In genomic region chr4:118985170-118986000, GRCh38 we compare ENCODE assay signal across 19 cellular contexts.
DNase-seq lines count a peak whose midpoint lies in the region; ATAC-seq and TF ChIP-seq lines count a peak whose summit lies in the region.
"Had no signal": no experiment of that assay in that cellular context is flagged by ENCODE, and none has a peak within 500 bp of the region (broad histone marks: within the 10 kb centered on the region; RNA-seq: fewer than 3 reads in every experiment).

No MANE protein-coding gene starts in this region.

- peak; percentile 81 for TF ChIP-seq EP300 in neural cell (conservative IDR thresholded peaks at IDR 0.05; ENCODE audit: poor library complexity, severe bottlenecking)

- TF ChIP-seq CTCF in IMR-90 (conservative IDR thresholded peaks at IDR 0.05; ENCODE audit: low read depth, low read length) (no peak), heart left ventricle (IDR thresholded peaks at IDR 0.05) (no peak), neural cell (IDR thresholded peaks at IDR 0.05; ENCODE audit: poor library complexity, severe bottlenecking) (no peak), thoracic aorta (IDR thresholded peaks at IDR 0.05) (no peak), hepatocyte (IDR thresholded peaks at IDR 0.05; ENCODE audit: poor library complexity) (no peak)

- H3K27ac ChIP-seq in IMR-90 (ENCODE audit: insufficient read depth, low read length): peak overlapping the region; percentile 15; the same call in 1 of the 2 replicates
- peak overlapping the region in 10 of 12 donors; percentile 11 to 87 (median 55) for H3K27ac ChIP-seq in heart left ventricle
- no peak overlapping the region for H3K27ac ChIP-seq in neural cell (ENCODE audit: low read length)
- peak overlapping the region; percentile 91 to 96 for H3K27ac ChIP-seq in thoracic aorta
- no peak overlapping the region for H3K27ac ChIP-seq in hepatocyte
- H3K27ac ChIP-seq: A549, GM23248, SJSA1 had no signal

- peak overlapping the region; percentile 31 for H3K18ac ChIP-seq in IMR-90 (ENCODE audit: low read depth, low read length)

- H3K23ac ChIP-seq in IMR-90 (ENCODE audit: low read depth, low read length): peak overlapping the region; percentile 39; the same call in 1 of the 2 replicates

- BruUV-seq in IMR-90 (replicated peaks; lab: Mats Ljungman, UMichigan): no TSS peak

- H3K27me3 ChIP-seq in IMR-90 (ENCODE audit: control insufficient read depth, insufficient read depth, low read length): no peaks in the 10 kb centered on the region
- H3K27me3 ChIP-seq in heart left ventricle: no peaks in the 10 kb centered on the region
- H3K27me3 ChIP-seq in neural cell (ENCODE audit: insufficient read depth, low read depth, low read length): no peaks in the 10 kb centered on the region
- no peaks in the 10 kb centered on the region for H3K27me3 ChIP-seq in thoracic aorta (replicated peaks; ENCODE audit: insufficient read depth)
- no peaks in the 10 kb centered on the region for H3K27me3 ChIP-seq in hepatocyte
- H3K27me3 ChIP-seq: SJSA1 had no signal

- TF ChIP-seq POLR2A in IMR-90 (IDR thresholded peaks at IDR 0.05; ENCODE audit: low read depth, low read length) (no peak), heart left ventricle (IDR thresholded peaks at IDR 0.05) (no peak)

- H3K79me1 ChIP-seq in IMR-90 (ENCODE audit: low read depth in 1 of 2, low read length in 2 of 2): no peaks in the 10 kb centered on the region

- peak overlapping the region; percentile 72 for H2AK5ac ChIP-seq in IMR-90 (ENCODE audit: low read depth, low read length)

- H4K20me1 ChIP-seq in IMR-90 (ENCODE audit: insufficient read depth, low read length) (no peaks in the 10 kb centered on the region), neural cell (ENCODE audit: insufficient read depth) (no peaks in the 10 kb centered on the region), hepatocyte (ENCODE audit: insufficient read depth, poor library complexity, severe bottlenecking) (no peaks in the 10 kb centered on the region)

- dilution Hi-C loops in IMR-90 (cut with HindIII; ENCODE audit: low sequenced_read_pairs, unreplicated experiment): no loop called here

- H2AK9ac ChIP-seq in IMR-90 (replicated peaks; ENCODE audit: low read depth, low read length, poor library complexity): no peak overlapping the region

- TF ChIP-seq RAD21 in IMR-90 (IDR thresholded peaks at IDR 0.05; ENCODE audit: low read length): no peak
- no peak for TF ChIP-seq RAD21 in neural cell (conservative IDR thresholded peaks at IDR 0.05)

- H3K9me1 ChIP-seq in IMR-90 (ENCODE audit: insufficient read depth, low read length): 0 out of 2 replicates have a peak, but pooled peaks cover 3% of the 10 kb centered on the region

- H3K79me2 ChIP-seq in neural cell (replicated peaks; ENCODE audit: insufficient read depth, low read length) (no peaks in the 10 kb centered on the region), hepatocyte (no peaks in the 10 kb centered on the region)

- H2BK120ac ChIP-seq in IMR-90 (ENCODE audit: low read depth, low read length): peak overlapping the region; percentile 74

- H4K91ac ChIP-seq in IMR-90 (ENCODE audit: insufficient read depth, low read depth, low read length): peak overlapping the region; percentile 65

- no peaks in the 10 kb centered on the region for H3F3A ChIP-seq in neural cell (ENCODE audit: insufficient read depth, low read length, poor library complexity, severe bottlenecking)

- H3K4me2 ChIP-seq in IMR-90 (ENCODE audit: low read depth, low read length): no peak overlapping the region
- H3K4me2 ChIP-seq in neural cell (ENCODE audit: low read length): no peak overlapping the region
- no peak overlapping the region for H3K4me2 ChIP-seq in hepatocyte
- H3K4me2 ChIP-seq: A549 had no signal

- H3K9me2 ChIP-seq in neural cell (ENCODE audit: insufficient read depth, low read length) (no peaks in the 10 kb centered on the region), hepatocyte (replicated peaks; ENCODE audit: insufficient read depth) (no peaks in the 10 kb centered on the region)

- POLR2A ChIA-PET in IMR-90 (lab: Charles Lee; ENCODE audit: unreplicated experiment): interaction anchor here (1.0 kb wide), 1 partner anchor 55 kb away, joined by 3 read pairs; no protein-coding TSS in a partner anchor

- H4K8ac ChIP-seq in IMR-90 (ENCODE audit: low read depth in 2 of 2, low read length in 2 of 2): peak overlapping the region; percentile 17 to 28; a peak in 2 of 4 replicates

- H3K9ac ChIP-seq in IMR-90 (ENCODE audit: low read depth, low read length) (no peak overlapping the region), neural cell (ENCODE audit: low read length) (no peak overlapping the region)
- H3K9ac ChIP-seq: GM23248 had no signal

- H3K4ac ChIP-seq in IMR-90 (ENCODE audit: low read depth, low read length): peak overlapping the region; percentile 56

- in situ Hi-C loops in IMR-90 (cut with MboI; ENCODE audit: low sequenced_read_pairs) (loop anchor here (5.0 to 10.0 kb wide), 4 partner anchors 42 to 509 kb away; partner anchors contain the start of gene USP53), ACHN (cut with HindIII; ENCODE audit: low pct_ligation_motif_present, low pct_unique_long_range_greater_than_20kb, low sequenced_read_pairs) (no loop called here)

- peak overlapping the region; percentile 83 for H2BK20ac ChIP-seq in IMR-90 (ENCODE audit: low read depth, low read length)

- H3K14ac ChIP-seq in IMR-90 (replicated peaks; ENCODE audit: low read depth, low read length): peak overlapping the region; percentile 38; the same call in 1 of the 2 replicates

- no peak for ATAC-seq in IMR-90 (ENCODE audit: low read depth)
- peak in 2 of 4 donors; percentile 5 to 15 for ATAC-seq in heart left ventricle
- ATAC-seq in thoracic aorta (ENCODE audit: insufficient number of reproducible peaks, low FRiP score, low read depth): no peak
- ATAC-seq in HG03442 (IDR thresholded peaks at IDR 0.05; ENCODE audit: unreplicated experiment): no peak
- ATAC-seq: A549 had no signal

- H2AFZ ChIP-seq in IMR-90 (replicated peaks; ENCODE audit: low read length, poor library complexity) (no peak overlapping the region), neural cell (ENCODE audit: low read depth, low read length) (no peak overlapping the region), hepatocyte (no peak overlapping the region)
- H2AFZ ChIP-seq: GM23248 had no signal

- intact Hi-C loops in IMR-90 (cut with micrococcal nuclease) (no loop called here), heart left ventricle (cut with DNase I) (loop anchor here in 6 of 10 donors (5.0 to 10.0 kb wide), 4 partner anchors 42 to 1069 kb away; partner anchors contain the start of gene USP53 (in 1 of the 6))

- H2BK5ac ChIP-seq in IMR-90 (ENCODE audit: low read depth, low read length, poor library complexity, severe bottlenecking): peak overlapping the region; percentile 36

- no peaks in the 10 kb centered on the region for H3K9me3 ChIP-seq in IMR-90 (ENCODE audit: control insufficient read depth, insufficient read depth, low read length)
- H3K9me3 ChIP-seq in heart left ventricle: no peaks in the 10 kb centered on the region
- no peaks in the 10 kb centered on the region for H3K9me3 ChIP-seq in neural cell (ENCODE audit: low read length)
- H3K9me3 ChIP-seq in thoracic aorta: no peaks in the 10 kb centered on the region
- H3K9me3 ChIP-seq in hepatocyte (ENCODE audit: low read depth): no peaks in the 10 kb centered on the region
- H3K9me3 ChIP-seq: A549, Caco-2, SJSA1 had no signal

- H4K5ac ChIP-seq in IMR-90 (ENCODE audit: low read depth, low read length): peak overlapping the region; percentile 98; the same call in 1 of the 2 replicates

- H3K56ac ChIP-seq in IMR-90 (ENCODE audit: extremely low read depth, insufficient read depth, low read length): no peak overlapping the region

- DNase-seq in IMR-90: no peak
- DNase-seq in heart left ventricle: no peak
- no peak for DNase-seq in thoracic aorta (ENCODE audit: low spot score)
- DNase-seq in ACHN: no peak
- no peak for DNase-seq in hepatocyte (ENCODE audit: low spot score)
- DNase-seq in GM19238 (ENCODE audit: insufficient read length, low spot score): no peak
- DNase-seq: Caco-2, GM23248, HCEC 1CT, KG1, NCI-H1436 treated with DMSO at 0.1 percent for 48 hours, NCI-H2081 treated with DMSO at 0.1 percent for 48 hours, NCI-H510A, NCI-H774, RPMI8226 had no signal

- WGBS in IMR-90 (ENCODE audit: extremely low coverage in 2 of 2, insufficient read length in 1 of 2), 2 experiments: 92% methylated on average over 2 of the region's 5 CpGs; no CpG with 5 or more reads in 1 of the 2 experiments
- 68 to 76% (median 74%) methylated on average over 5 of the region's 5 CpGs for WGBS in heart left ventricle, 4 donors
- 90% methylated on average over 5 of the region's 5 CpGs for WGBS in hepatocyte (ENCODE audit: low lambda C conversion rate, missing lambda C conversion rate)

- H3K4me1 ChIP-seq in IMR-90 (ENCODE audit: control insufficient read depth, insufficient read depth, low read length): peaks cover 31% of the 10 kb centered on the region
- H3K4me1 ChIP-seq in heart left ventricle: peaks cover 3 to 96% (median 60%) of the 10 kb centered on the region in 12 donors
- peaks cover 50 to 99% of the 10 kb centered on the region in 2 donors for H3K4me1 ChIP-seq in thoracic aorta (ENCODE audit: control insufficient read depth in 1 of 2, low read depth in 2 of 2)
- H3K4me1 ChIP-seq in hepatocyte (ENCODE audit: insufficient read depth): no peaks in the 10 kb centered on the region
- H3K4me1 ChIP-seq: Caco-2 had no signal

- CTCF ChIA-PET in IMR-90 (lab: Yijun Ruan, JAX): no interaction called here

- H3K4me3 ChIP-seq in IMR-90 (ENCODE audit: insufficient read depth, low read depth, low read length) (no peak overlapping the region), heart left ventricle (no peak overlapping the region), neural cell (ENCODE audit: low read length) (no peak overlapping the region), thoracic aorta (no peak overlapping the region), hepatocyte (no peak overlapping the region)
- H3K4me3 ChIP-seq: A549, GM23248, SJSA1 had no signal

- H3K36me3 ChIP-seq in IMR-90 (ENCODE audit: control insufficient read depth, insufficient read depth, low read length) (no peaks in the 10 kb centered on the region), heart left ventricle (no peaks in the 10 kb centered on the region), neural cell (ENCODE audit: insufficient read depth, low read length) (no peaks in the 10 kb centered on the region), thoracic aorta (no peaks in the 10 kb centered on the region), hepatocyte (replicated peaks; ENCODE audit: insufficient read depth, low read depth) (no peaks in the 10 kb centered on the region)
- H3K36me3 ChIP-seq: SJSA1 had no signal

- H2BK15ac ChIP-seq in IMR-90 (ENCODE audit: low read depth, low read length): peak overlapping the region; percentile 84; the same call in 2 of the 3 replicates

TF ChIP-seq in IMR-90, 13 proteins besides CTCF, POLR2A, EP300 and RAD21 (continues in another document):
- TF ChIP-seq CEBPB (IDR thresholded peaks at IDR 0.05; ENCODE audit: low read depth, low read length) (no peak), MXI1 (IDR thresholded peaks at IDR 0.05; ENCODE audit: borderline replicate concordance, low read depth, low read length) (no peak), MAFK (IDR thresholded peaks at IDR 0.05; ENCODE audit: low read depth, low read length) (no peak)

TF ChIP-seq in neural cell, 6 proteins besides CTCF, POLR2A, EP300 and RAD21:
- TF ChIP-seq TAF1 (IDR thresholded peaks at IDR 0.05; ENCODE audit: low read depth): no peak
- TF ChIP-seq SMC3 (conservative IDR thresholded peaks at IDR 0.05; ENCODE audit: poor library complexity): no peak
- TF ChIP-seq POLR2AphosphoS5 (IDR thresholded peaks at IDR 0.05): peak; percentile 27

Comparison
In these comparisons a context has a peak if more than half of its experiments do, and no peak if none do; other contexts are left out.
1. H3K27ac ChIP-seq: peak in IMR-90 (single experiment), heart left ventricle (10 of 12) and thoracic aorta (2 of 2); none in neural cell (single experiment) and hepatocyte (single experiment).